Comparison of ENCODE assay signal across 22 cellular contexts in the genomic region with DNA sequence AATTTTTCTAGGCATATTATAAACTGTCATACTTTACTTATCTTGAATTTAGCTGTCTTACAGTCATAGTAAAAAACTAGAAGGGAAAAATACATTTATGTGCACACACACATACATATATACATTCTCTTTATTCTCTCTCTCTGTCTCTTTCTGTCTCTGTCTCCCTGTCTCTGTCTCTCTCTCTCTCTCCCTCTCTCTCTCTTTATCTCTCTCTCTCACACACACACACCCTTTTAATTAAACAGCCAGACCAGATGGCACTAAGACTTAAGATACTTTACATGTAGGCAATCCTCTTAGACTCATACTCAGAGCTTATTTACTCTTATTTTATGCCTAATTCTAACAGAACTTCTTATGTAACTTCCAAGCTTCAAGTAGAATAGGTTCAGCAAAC. TPM values are rescaled to one million over a fixed set of nuclear protein-coding genes. Genes with fewer than 3 reads are reported as not detected.
DNase-seq lines count a peak whose midpoint lies in the region; ATAC-seq, FAIRE-seq and TF ChIP-seq lines count a peak whose summit lies in the region.
"Had no signal": no experiment of that assay in that cellular context is flagged by ENCODE, and none has a peak within 500 bp of the region (broad histone marks: within the 10 kb centered on the region; RNA-seq: fewer than 3 reads in every experiment).

No MANE protein-coding gene starts in this region.

- H3K4me2 ChIP-seq in K562 (ENCODE audit: insufficient read depth, low read length): no peak overlapping the region

- no peaks in the 10 kb centered on the region for H4K20me1 ChIP-seq in K562 (replicated peaks; ENCODE audit: control insufficient read depth, insufficient read depth, low read length)

- CTCF ChIA-PET in K562 (lab: Yijun Ruan, JAX; ENCODE audit: low intra/inter-chr PET ratio): no interaction called here

- in situ Hi-C loops in K562 (cut with MboI): no loop called here

- intact Hi-C loops in K562 (cut with micrococcal nuclease): no loop called here

- H3K27me3 ChIP-seq in K562 (ENCODE audit: control insufficient read depth in 2 of 2, insufficient read depth in 2 of 2, low read length in 2 of 2): no peaks in the 10 kb centered on the region

- TF ChIP-seq POLR2A in K562 (conservative IDR thresholded peaks at IDR 0.05): no peak

- no peak for TF ChIP-seq CTCF in K562 (IDR thresholded peaks at IDR 0.05 in 2 of 3, conservative IDR thresholded peaks at IDR 0.05 in 1 of 3; ENCODE audit: insufficient read depth in 2 of 3, low read depth in 1 of 3, low read length in 3 of 3)
- TF ChIP-seq CTCF in GM20000 (IDR thresholded peaks at IDR 0.05; ENCODE audit: extremely low read depth, missing control alignments): no peak

- ATAC-seq in K562 (no peak), GM18502 (IDR thresholded peaks at IDR 0.05; ENCODE audit: poor library complexity, unreplicated experiment) (no peak), GM21360 (IDR thresholded peaks at IDR 0.05; ENCODE audit: unreplicated experiment) (no peak), SK-N-SH treated with all-trans-retinoic acid at 6 μM for 48 hours (no peak)
- ATAC-seq: GM12878 had no signal

- H3K36me3 ChIP-seq in K562 (ENCODE audit: control insufficient read depth, insufficient read depth, low read length): no peaks in the 10 kb centered on the region
- H3K36me3 ChIP-seq: HAP-1 had no signal

- peak; percentile 26 for DNase-seq in DMS 273 (lab: John Stamatoyannopoulos, UW; ENCODE audit: unreplicated experiment)
- DNase-seq in DMS 273 treated with DMSO at 0.1 percent for 48 hours (lab: John Stamatoyannopoulos, UW): no peak
- DNase-seq in NCI-H82 (lab: John Stamatoyannopoulos, UW): peak; percentile 97
- DNase-seq in K562 (ENCODE audit: extremely low read depth in 1 of 4, low spot score in 3 of 4): no peak
- DNase-seq in GM20000 (ENCODE audit: low spot score): no peak
- DNase-seq: C1 segment of cervical spinal cord; Caco-2; CD4-positive, CD25-positive, alpha-beta regulatory T cell; DMS53; DND-41; EL had no signal

- no peak overlapping the region for H3K9ac ChIP-seq in K562 (ENCODE audit: insufficient read depth in 1 of 2, low read depth in 2 of 2, low read length in 2 of 2)

- no peak for FAIRE-seq in K562 (lab: Jason Lieb, UNC)
- FAIRE-seq: GM12878 had no signal

- no peaks in the 10 kb centered on the region for H3K9me1 ChIP-seq in K562 (ENCODE audit: control insufficient read depth, insufficient read depth, low read length)

- no peak overlapping the region for H3K27ac ChIP-seq in K562 (ENCODE audit: extremely low read depth, low read depth, low read length)
- H3K27ac ChIP-seq: 22Rv1 had no signal

- no TSS peak for BruUV-seq in K562 (replicated peaks; lab: Mats Ljungman, UMichigan)

- 0 out of 2 replicates have a peak overlapping the region, but pooled peaks have one; percentile 5 for H2AFZ ChIP-seq in K562 (ENCODE audit: low read depth, low read length)

- no peak for TF ChIP-seq RAD21 in K562 (CRISPR knock-in tag; conservative IDR thresholded peaks at IDR 0.05 in 1 of 2, IDR thresholded peaks at IDR 0.05 in 1 of 2)

- H3K4me3 ChIP-seq in K562: no peak overlapping the region
- H3K4me3 ChIP-seq: GM12878, HAP-1 had no signal

- no peaks in the 10 kb centered on the region for H3K9me3 ChIP-seq in K562 (replicated peaks; ENCODE audit: control insufficient read depth, insufficient read depth, low read depth, low read length)
- H3K9me3 ChIP-seq: Caco-2, HAP-1 had no signal

- TF ChIP-seq EP300 in K562 (IDR thresholded peaks at IDR 0.05; ENCODE audit: low read length): no peak

- H3K79me2 ChIP-seq in K562 (ENCODE audit: control insufficient read depth, insufficient read depth, low read length): no peaks in the 10 kb centered on the region

- H3K4me1 ChIP-seq in K562 (replicated peaks in 1 of 2; ENCODE audit: control insufficient read depth in 2 of 2, insufficient read depth in 2 of 2, low read length in 2 of 2): no peaks in the 10 kb centered on the region; a peak in 3 of 5 replicates
- H3K4me1 ChIP-seq: Caco-2 had no signal

- POLR2A ChIA-PET in K562 (lab: Yijun Ruan, JAX): no interaction called here

TF ChIP-seq in K562, 482 proteins besides CTCF, POLR2A, EP300 and RAD21 (continues in another document):
- TF ChIP-seq CBFA2T2 (conservative IDR thresholded peaks at IDR 0.05): peak; percentile 63
- no peak for TF ChIP-seq ESRRB (CRISPR knock-in tag; IDR thresholded peaks at IDR 0.05; ENCODE audit: borderline replicate concordance)
- TF ChIP-seq SMARCA4 (IDR thresholded peaks at IDR 0.05): peak; percentile 50; the same call in 1 of the 2 replicates
- peak; percentile 85 for TF ChIP-seq CBFA2T3 (IDR thresholded peaks at IDR 0.05)
- peak in 1 of 2 experiments; percentile 24; a peak in 1 of 4 replicates for TF ChIP-seq TRIM24 (IDR thresholded peaks at IDR 0.05)
- 0 out of 2 replicates have a peak, but pooled peaks have one; percentile 41 for TF ChIP-seq HLTF (IDR thresholded peaks at IDR 0.05)
- peak; percentile 40 for TF ChIP-seq TCF3 (CRISPR knock-in tag; IDR thresholded peaks at IDR 0.05)
- TF ChIP-seq ZNF224 (CRISPR knock-in tag; IDR thresholded peaks at IDR 0.05): no peak
- TF ChIP-seq MTA2 (IDR thresholded peaks at IDR 0.05; ENCODE audit: low read depth): peak; percentile 66; the same call in 1 of the 2 replicates
- TF ChIP-seq, protein P1, sequence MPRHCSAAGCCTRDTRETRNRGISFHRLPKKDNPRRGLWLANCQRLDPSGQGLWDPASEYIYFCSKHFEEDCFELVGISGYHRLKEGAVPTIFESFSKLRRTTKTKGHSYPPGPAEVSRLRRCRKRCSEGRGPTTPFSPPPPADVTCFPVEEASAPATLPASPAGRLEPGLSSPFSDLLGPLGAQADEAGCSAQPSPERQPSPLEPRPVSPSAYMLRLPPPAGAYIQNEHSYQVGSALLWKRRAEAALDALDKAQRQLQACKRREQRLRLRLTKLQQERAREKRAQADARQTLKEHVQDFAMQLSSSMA (CRISPR knock-in tag; IDR thresholded peaks at IDR 0.05): no peak
- peak; percentile 76 for TF ChIP-seq TAL1 (IDR thresholded peaks at IDR 0.05)

TF ChIP-seq in SK-N-SH treated with all-trans-retinoic acid at 6 μM for 48 hours, 23 proteins besides CTCF, POLR2A, EP300 and RAD21:
- no peak for TF ChIP-seq ZC3H10 (CRISPR knock-in tag; IDR thresholded peaks at IDR 0.05)
TF ChIP-seq in SK-N-SH treated with all-trans-retinoic acid at 6 μM for 48 hours: peak in this region for 0.

RNA-seq across cellular contexts. Expression of a gene that starts 30.3 kb away (rescaled TPM):
- total RNA-seq in K562 (2011; cell fraction: chromatin; rRNA removed; ENCODE audit: low replicate concordance): not detected in 2 replicates
- not detected in 2 replicates for total RNA-seq in K562 (2011; cell fraction: nucleolus; rRNA removed)
- total RNA-seq in K562 (2011; cell fraction: nucleoplasm; rRNA removed): not detected in 2 replicates
- total RNA-seq in K562 (2014; rRNA removed) (not detected in 2 replicates), K562 (2014; rRNA removed; fragmentation: Illumina TruSeq; extraction: Trizol) (not detected in 2 replicates), K562 (2015; rRNA removed; fragmentation: Illumina TruSeq; extraction: Trizol) (not detected in 2 replicates), K562 (2021) (not detected in 2 replicates)
- polyA plus RNA-seq in K562 (2011; rRNA removed) (not detected in 2 replicates), K562 (2014; fragmentation: Illumina TruSeq; extraction: Trizol) (not detected in 2 replicates), K562 (2014; fragmentation: Nextera tagmentation; extraction: Ambion mirVana) (not detected), K562 (2014; rRNA removed) (not detected in 2 replicates)
- polyA plus RNA-seq in K562 (2011; cell fraction: cytosol; rRNA removed): not detected in 2 replicates
- not detected in 2 replicates for polyA plus RNA-seq in K562 (2011; cell fraction: nucleus; rRNA removed)
- not detected in 2 replicates for polyA plus RNA-seq in K562 (2012)
- polyA minus RNA-seq in K562 (2011; rRNA and poly(A)+ RNA removed): not detected in 2 replicates
- polyA minus RNA-seq in K562 (2011; cell fraction: cytosol; rRNA and poly(A)+ RNA removed): not detected in 2 replicates
- polyA minus RNA-seq in K562 (2011; cell fraction: nucleus; rRNA and poly(A)+ RNA removed): not detected in 2 replicates
- total RNA-seq: A673; Caco-2; CD4-positive, CD25-positive, alpha-beta regulatory T cell; G401; GM12878; H4; HT-29 had no signal
- polyA plus RNA-seq: AG04450; CD4-positive, CD25-positive, alpha-beta regulatory T cell; GM12878 had no signal

RNA-seq across cellular contexts. Expression of a gene that starts 59.3 kb away (rescaled TPM):
- total RNA-seq in K562 (2011; cell fraction: chromatin; rRNA removed; ENCODE audit: low replicate concordance): 16.5 and 29.7 TPM in 2 replicates
- 11.6 and 13.0 TPM in 2 replicates for total RNA-seq in K562 (2011; cell fraction: nucleolus; rRNA removed)
- total RNA-seq in K562 (2011; cell fraction: nucleoplasm; rRNA removed): 17.2 and 29.8 TPM in 2 replicates
- total RNA-seq in K562 (2014; rRNA removed): 6.7 and 11.0 TPM in 2 replicates
- total RNA-seq in K562 (2014; rRNA removed; fragmentation: Illumina TruSeq; extraction: Trizol): 10.7 and 11.7 TPM in 2 replicates
- 7.3 and 8.8 TPM in 2 replicates for total RNA-seq in K562 (2015; rRNA removed; fragmentation: Illumina TruSeq; extraction: Trizol)
- 15.2 TPM in 2 replicates for total RNA-seq in K562 (2021)
- polyA plus RNA-seq in K562 (2011; rRNA removed): 17.7 and 18.9 TPM in 2 replicates
- polyA plus RNA-seq in K562 (2011; cell fraction: cytosol; rRNA removed): 9.2 and 11.6 TPM in 2 replicates
- polyA plus RNA-seq in K562 (2011; cell fraction: nucleus; rRNA removed): 12.3 and 13.0 TPM in 2 replicates
- 8.0 and 11.8 TPM in 2 replicates for polyA plus RNA-seq in K562 (2012)
- polyA plus RNA-seq in K562 (2014; fragmentation: Illumina TruSeq; extraction: Trizol): 9.6 and 11.1 TPM in 2 replicates
- polyA plus RNA-seq in K562 (2014; fragmentation: Nextera tagmentation; extraction: Ambion mirVana): 1 to 10 TPM; 3.1 to 4.0 TPM
- 11.5 and 12.6 TPM in 2 replicates for polyA plus RNA-seq in K562 (2014; rRNA removed)
- 14.3 TPM in 2 replicates for polyA minus RNA-seq in K562 (2011; rRNA and poly(A)+ RNA removed)
- polyA minus RNA-seq in K562 (2011; cell fraction: cytosol; rRNA and poly(A)+ RNA removed): 3.5 and 7.0 TPM in 2 replicates
- polyA minus RNA-seq in K562 (2011; cell fraction: nucleus; rRNA and poly(A)+ RNA removed): 9.4 and 13.0 TPM in 2 replicates

Comparison
In these comparisons a context has a peak if more than half of its experiments do, and no peak if none do; other contexts are left out.
1. DNase-seq: peak in DMS 273 (single experiment) and NCI-H82 (single experiment); none in DMS 273 treated with DMSO at 0.1 percent for 48 hours (single experiment), K562 (0 of 4) and GM20000 (single experiment).